In the genomic region with DNA sequence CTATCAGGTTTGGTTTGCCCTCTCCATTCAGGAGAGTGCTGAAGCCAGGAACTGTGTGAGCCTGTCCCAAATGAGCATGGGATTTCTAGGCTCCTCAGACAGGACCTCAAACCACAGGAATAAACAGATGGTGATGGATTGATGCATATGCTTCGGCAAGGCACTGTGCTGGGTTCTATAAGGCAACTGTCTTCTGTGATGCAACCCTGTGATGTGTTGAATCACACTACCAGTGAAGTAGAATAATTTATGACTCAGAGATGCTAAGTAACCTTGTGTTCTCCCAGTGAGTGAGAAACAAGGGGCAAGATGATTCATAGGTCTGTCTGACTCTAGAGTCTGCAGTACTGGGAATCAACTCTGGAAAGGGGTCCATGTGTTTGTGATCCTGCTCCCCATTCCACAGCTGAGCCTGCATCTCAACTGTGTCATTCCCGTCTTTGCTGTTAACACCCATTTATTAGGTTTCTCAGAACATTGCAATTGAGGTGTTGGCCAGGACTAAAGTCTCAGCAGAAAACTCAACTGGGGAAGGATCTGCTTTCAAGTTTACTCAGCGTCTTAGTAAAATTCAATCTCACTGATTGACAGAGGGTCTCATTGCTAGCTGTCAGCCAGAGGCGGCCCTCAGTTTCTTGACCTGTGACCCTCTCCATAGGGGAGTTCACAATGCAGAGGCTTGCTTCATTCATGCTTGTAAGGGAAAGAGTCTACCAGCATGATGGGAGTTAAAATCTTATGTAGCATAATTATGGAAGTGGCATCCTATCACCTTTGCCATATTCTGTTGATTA, we compare ENCODE assay signal across 8 cellular contexts.
DNase-seq lines count a peak whose midpoint lies in the region; ATAC-seq and TF ChIP-seq lines count a peak whose summit lies in the region.

No MANE protein-coding gene starts in this region.

- DNase-seq in Daoy (ENCODE audit: low read depth) (peak; percentile 53), NCI-H446 treated with DMSO at 0.1 percent for 48 hours (lab: John Stamatoyannopoulos, UW) (peak; percentile 54), astrocyte of the cerebellum (ENCODE audit: low read depth) (peak; percentile 94), omental fat pad (ENCODE audit: low spot score) (no peak), GM20000 (ENCODE audit: low spot score) (no peak), HuH-7 (ENCODE audit: low spot score) (no peak), NCI-H2081 treated with DMSO at 0.1 percent for 48 hours (lab: John Stamatoyannopoulos, UW) (no peak)

- in situ Hi-C loops in astrocyte of the cerebellum (cut with HindIII; ENCODE audit: low sequenced_read_pairs), result no loop called here

- peak; percentile 7 for TF ChIP-seq CTCF in astrocyte of the cerebellum (IDR thresholded peaks at IDR 0.05; ENCODE audit: low read depth, low read length, missing control alignments)
- no peak for TF ChIP-seq CTCF in omental fat pad (IDR thresholded peaks at IDR 0.05)
- no peak for TF ChIP-seq CTCF in GM20000 (IDR thresholded peaks at IDR 0.05; ENCODE audit: extremely low read depth, missing control alignments)

- ATAC-seq in omental fat pad (ENCODE audit: low FRiP score) (peak; percentile 79), HG03039 (IDR thresholded peaks at IDR 0.05; ENCODE audit: unreplicated experiment) (no peak)

- no peak overlapping the region for H3K4me3 ChIP-seq in astrocyte of the cerebellum (ENCODE audit: low read depth, low read length)

Comparison
In these comparisons a context has a peak if more than half of its experiments do, and no peak if none do; other contexts are left out.
1. DNase-seq: peak in Daoy (single experiment), NCI-H446 treated with DMSO at 0.1 percent for 48 hours (single experiment) and astrocyte of the cerebellum (single experiment); none in omental fat pad (single experiment), GM20000 (single experiment), HuH-7 (single experiment) and NCI-H2081 treated with DMSO at 0.1 percent for 48 hours (single experiment).